In the genomic region with DNA sequence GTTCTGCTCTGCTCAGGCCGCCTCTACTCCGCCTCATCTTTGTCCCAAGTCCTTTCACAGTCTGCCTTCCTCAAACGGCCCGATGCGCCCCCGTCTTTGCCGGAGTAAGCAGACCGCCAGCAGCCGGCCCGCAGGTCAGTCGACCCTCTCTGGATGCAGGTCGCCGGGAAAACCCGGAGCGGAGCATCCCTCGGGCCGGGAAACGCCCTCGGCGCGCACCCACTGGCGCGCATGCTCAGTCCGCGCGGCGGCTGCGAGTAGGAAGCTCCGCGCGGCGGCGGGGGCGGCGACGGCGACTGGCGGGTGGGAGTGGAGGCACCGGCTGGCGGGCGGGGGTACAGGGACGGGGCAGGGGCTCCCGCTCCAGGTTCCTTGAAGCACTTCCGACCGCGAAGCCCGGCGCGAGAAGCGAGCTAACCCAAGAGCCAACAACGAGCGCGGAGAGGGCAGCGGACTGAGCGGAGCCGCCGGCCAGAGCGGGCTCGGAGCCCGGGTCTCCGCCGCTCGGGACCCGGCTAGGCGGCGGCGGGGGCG, we compare ENCODE assay signal across 1 cellular context.
TF ChIP-seq lines count a peak whose summit lies in the region.

TSS of gene LRRC1 (plus strand) at position 286 of the 534 bp plus-strand sequence. CDS start 252 bp downstream, outside the sequence.

TF ChIP-seq in HepG2, 621 proteins besides CTCF, POLR2A, EP300 and RAD21 (continued from another document and continues in another):
- no peak for TF ChIP-seq ZNF496 (CRISPR knock-in tag; IDR thresholded peaks at IDR 0.05; ENCODE audit: insufficient replicate concordance)
- TF ChIP-seq ZNF251 (CRISPR knock-in tag; IDR thresholded peaks at IDR 0.05): no peak
- TF ChIP-seq ZNF710 (CRISPR knock-in tag; IDR thresholded peaks at IDR 0.05; ENCODE audit: borderline replicate concordance): peak; percentile 43; the same call in 1 of the 2 replicates
- TF ChIP-seq ZNF318 (CRISPR knock-in tag; IDR thresholded peaks at IDR 0.05): no peak; the same call in 1 of the 2 replicates
- no peak for TF ChIP-seq THYN1 (CRISPR knock-in tag; IDR thresholded peaks at IDR 0.05; ENCODE audit: borderline replicate concordance, low read depth)
- no peak for TF ChIP-seq KDM6A (CRISPR knock-in tag; IDR thresholded peaks at IDR 0.05; ENCODE audit: low read depth)
- TF ChIP-seq HOXA7 (CRISPR knock-in tag; IDR thresholded peaks at IDR 0.05): no peak
- TF ChIP-seq TRAFD1 (CRISPR knock-in tag; IDR thresholded peaks at IDR 0.05; ENCODE audit: borderline replicate concordance): no peak
- TF ChIP-seq, protein P1, sequence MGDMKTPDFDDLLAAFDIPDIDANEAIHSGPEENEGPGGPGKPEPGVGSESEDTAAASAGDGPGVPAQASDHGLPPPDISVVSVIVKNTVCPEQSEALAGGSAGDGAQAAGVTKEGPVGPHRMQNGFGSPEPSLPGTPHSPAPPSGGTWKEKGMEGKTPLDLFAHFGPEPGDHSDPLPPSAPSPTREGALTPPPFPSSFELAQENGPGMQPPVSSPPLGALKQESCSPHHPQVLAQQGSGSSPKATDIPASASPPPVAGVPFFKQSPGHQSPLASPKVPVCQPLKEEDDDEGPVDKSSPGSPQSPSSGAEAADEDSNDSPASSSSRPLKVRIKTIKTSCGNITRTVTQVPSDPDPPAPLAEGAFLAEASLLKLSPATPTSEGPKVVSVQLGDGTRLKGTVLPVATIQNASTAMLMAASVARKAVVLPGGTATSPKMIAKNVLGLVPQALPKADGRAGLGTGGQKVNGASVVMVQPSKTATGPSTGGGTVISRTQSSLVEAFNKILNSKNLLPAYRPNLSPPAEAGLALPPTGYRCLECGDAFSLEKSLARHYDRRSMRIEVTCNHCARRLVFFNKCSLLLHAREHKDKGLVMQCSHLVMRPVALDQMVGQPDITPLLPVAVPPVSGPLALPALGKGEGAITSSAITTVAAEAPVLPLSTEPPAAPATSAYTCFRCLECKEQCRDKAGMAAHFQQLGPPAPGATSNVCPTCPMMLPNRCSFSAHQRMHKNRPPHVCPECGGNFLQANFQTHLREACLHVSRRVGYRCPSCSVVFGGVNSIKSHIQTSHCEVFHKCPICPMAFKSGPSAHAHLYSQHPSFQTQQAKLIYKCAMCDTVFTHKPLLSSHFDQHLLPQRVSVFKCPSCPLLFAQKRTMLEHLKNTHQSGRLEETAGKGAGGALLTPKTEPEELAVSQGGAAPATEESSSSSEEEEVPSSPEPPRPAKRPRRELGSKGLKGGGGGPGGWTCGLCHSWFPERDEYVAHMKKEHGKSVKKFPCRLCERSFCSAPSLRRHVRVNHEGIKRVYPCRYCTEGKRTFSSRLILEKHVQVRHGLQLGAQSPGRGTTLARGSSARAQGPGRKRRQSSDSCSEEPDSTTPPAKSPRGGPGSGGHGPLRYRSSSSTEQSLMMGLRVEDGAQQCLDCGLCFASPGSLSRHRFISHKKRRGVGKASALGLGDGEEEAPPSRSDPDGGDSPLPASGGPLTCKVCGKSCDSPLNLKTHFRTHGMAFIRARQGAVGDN (CRISPR knock-in tag; IDR thresholded peaks at IDR 0.05): peak; percentile 90
- TF ChIP-seq ZNF451 (CRISPR knock-in tag; IDR thresholded peaks at IDR 0.05): peak; percentile 22; the same call in 1 of the 2 replicates
- TF ChIP-seq HOXA3 (CRISPR knock-in tag; IDR thresholded peaks at IDR 0.05): peak; percentile 86; the same call in 1 of the 2 replicates
- TF ChIP-seq ZNF276 (CRISPR knock-in tag; IDR thresholded peaks at IDR 0.05; ENCODE audit: low read depth): peak; percentile 31; the same call in 1 of the 2 replicates
- TF ChIP-seq MED13 (CRISPR knock-in tag; IDR thresholded peaks at IDR 0.05): peak; percentile 5; the same call in 1 of the 2 replicates
- TF ChIP-seq ZNF18 (CRISPR knock-in tag; IDR thresholded peaks at IDR 0.05; ENCODE audit: insufficient replicate concordance): no peak
- TF ChIP-seq SP5 (CRISPR knock-in tag; IDR thresholded peaks at IDR 0.05; ENCODE audit: borderline replicate concordance, low read depth): peak; percentile 11; the same call in 1 of the 2 replicates
- no peak; the same call in 1 of the 2 replicates for TF ChIP-seq ZFP37 (CRISPR knock-in tag; IDR thresholded peaks at IDR 0.05; ENCODE audit: borderline replicate concordance)
- TF ChIP-seq RXRB (CRISPR knock-in tag; IDR thresholded peaks at IDR 0.05; ENCODE audit: borderline replicate concordance): peak; percentile 73
- no peak for TF ChIP-seq FOXP1 (IDR thresholded peaks at IDR 0.05)
- TF ChIP-seq FOXP1 (CRISPR knock-in tag; IDR thresholded peaks at IDR 0.05): 0 out of 2 replicates have a peak, but pooled peaks have one; percentile 9
- TF ChIP-seq ZBED4 (CRISPR knock-in tag; IDR thresholded peaks at IDR 0.05; ENCODE audit: borderline replicate concordance): no peak; the same call in 1 of the 2 replicates
- no peak for TF ChIP-seq LCORL (IDR thresholded peaks at IDR 0.05)
- peak; percentile 92 for TF ChIP-seq LCORL (CRISPR knock-in tag; IDR thresholded peaks at IDR 0.05)
- no peak for TF ChIP-seq NFRKB (IDR thresholded peaks at IDR 0.05)
- TF ChIP-seq ZNF546 (CRISPR knock-in tag; conservative IDR thresholded peaks at IDR 0.05): peak; percentile 78
- no peak; the same call in 1 of the 2 replicates for TF ChIP-seq CBX5 (CRISPR knock-in tag; IDR thresholded peaks at IDR 0.05; ENCODE audit: borderline replicate concordance)
- TF ChIP-seq MXI1 (IDR thresholded peaks at IDR 0.05; ENCODE audit: borderline replicate concordance, low read depth, low read length): peak; percentile 68; the same call in 1 of the 3 replicates
